ENCODE assay signal across 1 cellular context in genomic region chr7:43700059-43700501, GRCh38.
TF ChIP-seq lines count a peak whose summit lies in the region.

No MANE protein-coding gene starts in this region.

TF ChIP-seq in K562, 482 proteins besides CTCF, POLR2A, EP300 and RAD21 (continued from another document):
- TF ChIP-seq, protein P1, sequence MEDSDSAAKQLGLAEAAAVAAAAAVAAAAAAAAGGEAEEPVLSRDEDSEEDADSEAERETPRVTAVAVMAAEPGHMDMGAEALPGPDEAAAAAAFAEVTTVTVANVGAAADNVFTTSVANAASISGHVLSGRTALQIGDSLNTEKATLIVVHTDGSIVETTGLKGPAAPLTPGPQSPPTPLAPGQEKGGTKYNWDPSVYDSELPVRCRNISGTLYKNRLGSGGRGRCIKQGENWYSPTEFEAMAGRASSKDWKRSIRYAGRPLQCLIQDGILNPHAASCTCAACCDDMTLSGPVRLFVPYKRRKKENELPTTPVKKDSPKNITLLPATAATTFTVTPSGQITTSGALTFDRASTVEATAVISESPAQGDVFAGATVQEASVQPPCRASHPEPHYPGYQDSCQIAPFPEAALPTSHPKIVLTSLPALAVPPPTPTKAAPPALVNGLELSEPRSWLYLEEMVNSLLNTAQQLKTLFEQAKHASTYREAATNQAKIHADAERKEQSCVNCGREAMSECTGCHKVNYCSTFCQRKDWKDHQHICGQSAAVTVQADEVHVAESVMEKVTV (CRISPR knock-in tag; IDR thresholded peaks at IDR 0.05) = peak; percentile 77
TF ChIP-seq in K562: peak in this region for 5.
